Comparison of ENCODE assay signal across 1 cellular context in the genomic region with DNA sequence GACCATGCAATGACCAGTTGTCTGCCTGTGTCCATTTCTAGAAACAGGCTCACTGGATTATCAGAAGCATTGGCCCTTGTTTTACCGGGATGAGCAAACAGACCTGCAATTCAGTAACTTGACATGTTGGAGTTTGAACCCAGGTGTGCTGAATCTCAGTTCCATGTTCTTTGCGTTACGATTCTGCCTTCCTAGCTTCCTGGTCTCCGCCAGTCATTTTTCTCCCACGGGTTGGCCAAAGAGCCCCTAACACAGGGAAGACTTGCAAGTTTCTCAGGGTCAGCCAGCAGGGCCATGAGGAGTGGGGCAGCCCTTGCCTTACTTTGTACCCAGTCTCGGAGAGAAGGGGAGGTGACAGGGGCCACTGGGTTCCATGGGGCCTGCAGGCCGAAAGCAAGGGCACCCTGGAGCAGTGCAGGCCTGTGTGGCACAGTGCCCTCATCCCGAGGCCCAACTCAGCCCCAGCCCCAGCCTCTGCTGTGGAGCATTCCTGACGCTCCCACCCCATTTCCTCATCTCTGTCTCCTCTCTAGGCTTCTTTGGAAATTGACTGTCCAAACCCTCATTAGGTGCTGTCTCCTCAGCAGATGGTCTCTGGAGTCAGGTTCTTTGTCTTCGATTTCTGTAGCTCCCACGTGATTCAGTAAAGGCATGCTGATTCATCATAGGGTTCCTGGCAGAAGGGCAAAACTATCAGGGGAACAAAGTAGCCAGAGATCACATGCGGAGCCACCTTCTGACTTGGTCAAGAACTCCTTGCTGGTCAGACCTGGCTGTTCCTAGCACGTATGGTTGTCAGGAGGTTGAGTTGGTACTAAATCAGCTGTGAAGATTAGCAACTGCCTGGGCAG.
TF ChIP-seq lines count a peak whose summit lies in the region.

No MANE protein-coding gene starts in this region.

TF ChIP-seq in endothelial cell of umbilical vein, 7 proteins besides CTCF, POLR2A, EP300 and RAD21:
- TF ChIP-seq MAX (IDR thresholded peaks at IDR 0.05; ENCODE audit: insufficient read depth, insufficient read length) (no peak), EZH2 (IDR thresholded peaks at IDR 0.05; ENCODE audit: borderline replicate concordance, low read depth, low read length, severe bottlenecking) (no peak), POLR2AphosphoS5 (IDR thresholded peaks at IDR 0.05; ENCODE audit: insufficient read depth, low read depth, low read length) (no peak), MYC (IDR thresholded peaks at IDR 0.05; ENCODE audit: low read depth, low read length) (no peak)
